Comparison of ENCODE assay signal across 23 cellular contexts in the genomic region with DNA sequence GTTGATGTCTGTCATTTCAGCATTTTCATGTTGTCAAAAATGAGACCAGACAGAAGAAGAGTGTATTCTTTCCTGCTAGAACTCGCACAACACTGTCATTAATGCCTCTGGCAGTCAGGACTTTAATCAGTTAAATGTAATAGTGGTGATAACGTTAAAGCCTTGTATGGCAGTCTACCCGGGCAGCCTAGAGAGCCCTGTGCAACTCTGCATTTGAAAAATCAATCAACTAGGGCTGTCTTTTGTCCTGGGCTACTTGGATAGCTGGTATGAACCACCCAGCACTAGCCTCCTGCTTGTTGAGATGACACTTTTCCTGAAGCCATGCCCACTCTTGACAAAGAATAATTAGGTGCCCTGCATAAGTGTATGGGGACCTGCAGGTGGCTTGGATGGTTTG. TPM values are rescaled to one million over a fixed set of nuclear protein-coding genes. Genes with fewer than 3 reads are reported as not detected.
DNase-seq lines count a peak whose midpoint lies in the region; ATAC-seq, FAIRE-seq and TF ChIP-seq lines count a peak whose summit lies in the region.
"Had no signal": no experiment of that assay in that cellular context is flagged by ENCODE, and none has a peak within 500 bp of the region (broad histone marks: within the 10 kb centered on the region; RNA-seq: fewer than 3 reads in every experiment).

No MANE protein-coding gene starts in this region.

- H4K20me1 ChIP-seq in HepG2 (ENCODE audit: insufficient read depth, low read length): no peaks in the 10 kb centered on the region
- no peaks in the 10 kb centered on the region for H4K20me1 ChIP-seq in neural cell (ENCODE audit: insufficient read depth)
- H4K20me1 ChIP-seq: BLaER1 treated with 17β-estradiol and CSF1 and Interleukin-3, amounts not matched to agents 10 nM and 100 nM had no signal

- no peaks in the 10 kb centered on the region for H3F3A ChIP-seq in neural cell (ENCODE audit: insufficient read depth, low read length, poor library complexity, severe bottlenecking)

- peaks cover 59% of the 10 kb centered on the region for H3K9me3 Mint-ChIP-seq in osteocyte (ENCODE audit: unreplicated experiment)

- no peaks in the 10 kb centered on the region for H3K9me2 ChIP-seq in neural cell (ENCODE audit: insufficient read depth, low read length)

- TF ChIP-seq POLR2A in right lobe of liver (IDR thresholded peaks at IDR 0.05) (no peak), HepG2 (IDR thresholded peaks at IDR 0.05; ENCODE audit: insufficient read depth in 1 of 2, low read depth in 2 of 2, low read length in 2 of 2) (no peak)

- H2AFZ ChIP-seq in HepG2 (ENCODE audit: low read length) (no peak overlapping the region), neural cell (ENCODE audit: low read depth, low read length) (no peak overlapping the region)

- H3K36me3 ChIP-seq in right lobe of liver: no peaks in the 10 kb centered on the region
- no peaks in the 10 kb centered on the region for H3K36me3 ChIP-seq in HepG2 (replicated peaks in 1 of 2; ENCODE audit: control insufficient read depth in 1 of 2, insufficient read depth in 2 of 2, low read length in 2 of 2)
- no peaks in the 10 kb centered on the region for H3K36me3 ChIP-seq in neural cell (ENCODE audit: insufficient read depth, low read length)

- no peak overlapping the region for H3K9ac ChIP-seq in HepG2 (ENCODE audit: insufficient read depth, low read depth, low read length)
- no peak overlapping the region for H3K9ac ChIP-seq in neural cell (ENCODE audit: low read length)
- H3K9ac ChIP-seq: BLaER1 treated with 17β-estradiol and CSF1 and Interleukin-3, amounts not matched to agents 10 nM and 100 nM had no signal

- peaks cover 5% of the 10 kb centered on the region for H3K36me3 Mint-ChIP-seq in osteocyte (ENCODE audit: unreplicated experiment)

- no peak for TF ChIP-seq EP300 in HepG2 (IDR thresholded peaks at IDR 0.05; ENCODE audit: low read depth in 2 of 2, low read length in 2 of 2)
- TF ChIP-seq EP300 in HepG2 (CRISPR knock-in tag; IDR thresholded peaks at IDR 0.05; ENCODE audit: borderline replicate concordance): no peak
- TF ChIP-seq EP300 in neural cell (conservative IDR thresholded peaks at IDR 0.05; ENCODE audit: poor library complexity, severe bottlenecking): peak; percentile 85

- no peak for TF ChIP-seq CTCF in right lobe of liver (IDR thresholded peaks at IDR 0.05)
- no peak for TF ChIP-seq CTCF in HepG2 (CRISPR knock-in tag; IDR thresholded peaks at IDR 0.05)
- no peak for TF ChIP-seq CTCF in neural cell (IDR thresholded peaks at IDR 0.05; ENCODE audit: poor library complexity, severe bottlenecking)
- TF ChIP-seq CTCF in osteocyte (IDR thresholded peaks at IDR 0.05): no peak

- BruUV-seq in HepG2 (replicated peaks; lab: Mats Ljungman, UMichigan): no TSS peak

- H3K79me2 ChIP-seq in HepG2 (ENCODE audit: insufficient read depth, low read length) (peaks cover 21% of the 10 kb centered on the region), neural cell (replicated peaks; ENCODE audit: insufficient read depth, low read length) (no peaks in the 10 kb centered on the region)

- H3K27me3 Mint-ChIP-seq in osteocyte (ENCODE audit: unreplicated experiment): no peaks in the 10 kb centered on the region
- H3K27me3 Mint-ChIP-seq: B cell; CD4-positive, alpha-beta T cell had no signal

- WGBS in right lobe of liver (ENCODE audit: insufficient coverage, low coverage, low lambda C conversion rate, missing lambda C conversion rate): 34% methylated on average over 3 of the region's 3 CpGs
- 23% methylated on average over 3 of the region's 3 CpGs for WGBS in HepG2 (ENCODE audit: low lambda C conversion rate)

- H3K4me3 ChIP-seq in right lobe of liver: no peak overlapping the region
- no peak overlapping the region for H3K4me3 ChIP-seq in HepG2 (replicated peaks in 1 of 3; ENCODE audit: insufficient read depth in 1 of 3, low read depth in 2 of 3, low read length in 3 of 3)
- H3K4me3 ChIP-seq in neural cell (ENCODE audit: low read length): no peak overlapping the region
- H3K4me3 ChIP-seq: A549; BLaER1 treated with 17β-estradiol and CSF1 and Interleukin-3, amounts not matched to agents 10 nM and 100 nM had no signal

- no peak overlapping the region for H3K4me3 Mint-ChIP-seq in osteocyte (ENCODE audit: unreplicated experiment)
- H3K4me3 Mint-ChIP-seq: B cell; CD4-positive, alpha-beta T cell; CD8-positive, alpha-beta T cell had no signal

- DNase-seq in right lobe of liver (no peak), HepG2 (ENCODE audit: low spot score) (no peak), osteocyte (ENCODE audit: extremely low spot score, unreplicated experiment) (peak; percentile 21), NCI-H345 (lab: John Stamatoyannopoulos, UW) (no peak), NCI-H82 (lab: John Stamatoyannopoulos, UW) (no peak)
- DNase-seq: AML-193; Caco-2; Calu3; CD4-positive, alpha-beta T cell; CD8-positive, alpha-beta T cell; DMS79 treated with DMSO at 0.1 percent for 48 hours; GF-D8 had no signal

- in situ Hi-C loops in HepG2 (cut with HindIII; ENCODE audit: extremely low pct_ligation_motif_present, low pct_unique_long_range_greater_than_20kb): no loop called here

- no peak for FAIRE-seq in HepG2 (lab: Jason Lieb, UNC)
- FAIRE-seq: A549, D721Med, G401.6, GM12891, GM19239 had no signal

- peaks cover 0 to 7% (median 0%) of the 10 kb centered on the region in 4 donors for H3K4me1 ChIP-seq in right lobe of liver
- H3K4me1 ChIP-seq in HepG2 (ENCODE audit: insufficient read depth, low read length): no peaks in the 10 kb centered on the region
- H3K4me1 ChIP-seq: A549, Caco-2 had no signal

- POLR2A ChIA-PET in HepG2 (lab: Yijun Ruan, JAX): no interaction called here

- CTCF ChIA-PET in HepG2 (lab: Yijun Ruan, JAX; ENCODE audit: low intra/inter-chr PET ratio, low total read pairs): no interaction called here

- H3K4me2 ChIP-seq in HepG2 (ENCODE audit: low read depth, low read length) (no peak overlapping the region), neural cell (ENCODE audit: low read length) (no peak overlapping the region)
- H3K4me2 ChIP-seq: A549; BLaER1 treated with 17β-estradiol and CSF1 and Interleukin-3, amounts not matched to agents 10 nM and 100 nM had no signal

- H3K27me3 ChIP-seq in right lobe of liver (no peaks in the 10 kb centered on the region), HepG2 (ENCODE audit: control insufficient read depth in 1 of 2, insufficient read depth in 2 of 2, low read length in 2 of 2) (no peaks in the 10 kb centered on the region), neural cell (ENCODE audit: insufficient read depth, low read depth, low read length) (no peaks in the 10 kb centered on the region)
- H3K27me3 ChIP-seq: BLaER1 treated with 17β-estradiol and CSF1 and Interleukin-3, amounts not matched to agents 10 nM and 100 nM had no signal

- peak; percentile 30 to 78 (median 46) for ATAC-seq in right lobe of liver
- no peak for ATAC-seq in HepG2
- ATAC-seq: A549; CD8-positive, alpha-beta T cell had no signal

- no peaks in the 10 kb centered on the region for H3K4me1 Mint-ChIP-seq in osteocyte (ENCODE audit: unreplicated experiment)
- H3K4me1 Mint-ChIP-seq: B cell had no signal

- H3K27ac Mint-ChIP-seq in osteocyte (ENCODE audit: unreplicated experiment): no peak overlapping the region
- H3K27ac Mint-ChIP-seq: B cell; CD4-positive, alpha-beta T cell; CD8-positive, alpha-beta T cell had no signal

- intact Hi-C loops in right lobe of liver (cut with DNase I) (no loop called here), HepG2 (cut with micrococcal nuclease; ENCODE audit: unreplicated experiment) (no loop called here)

- H3K9me3 ChIP-seq in right lobe of liver: peaks cover 0 to 16% (median 4%) of the 10 kb centered on the region in 4 donors
- H3K9me3 ChIP-seq in HepG2 (ENCODE audit: low read length): peaks cover 44% of the 10 kb centered on the region
- H3K9me3 ChIP-seq in neural cell (ENCODE audit: low read length): peaks cover 18% of the 10 kb centered on the region

- H3K27ac ChIP-seq in right lobe of liver (no peak overlapping the region), HepG2 (ENCODE audit: extremely low read length, insufficient read depth, low read length) (no peak overlapping the region), neural cell (ENCODE audit: low read length) (peak overlapping the region; percentile 24)
- H3K27ac ChIP-seq: 22Rv1; A549; BLaER1 treated with 17β-estradiol and CSF1 and Interleukin-3, amounts not matched to agents 10 nM and 100 nM; C4-2B had no signal

- no peak for TF ChIP-seq RAD21 in HepG2 (CRISPR knock-in tag; IDR thresholded peaks at IDR 0.05)
- TF ChIP-seq RAD21 in neural cell (conservative IDR thresholded peaks at IDR 0.05): no peak

TF ChIP-seq in neural cell, 6 proteins besides CTCF, POLR2A, EP300 and RAD21 (continues in another document):
- TF ChIP-seq TAF1 (IDR thresholded peaks at IDR 0.05; ENCODE audit: low read depth) (no peak), POLR2AphosphoS5 (IDR thresholded peaks at IDR 0.05) (peak; percentile 29)

RNA-seq across cellular contexts. Expression of a gene that starts 19.8 kb away (rescaled TPM):
- total RNA-seq in right lobe of liver (10 to 100 TPM; 36.5 to 53.4 (median 42.3) TPM), HepG2 (2016; rRNA removed; fragmentation: Illumina TruSeq; extraction: Trizol) (19.5 and 20.7 TPM in 2 replicates), osteocyte (17.0 and 20.8 TPM in 2 replicates)
- 4.8 and 5.5 TPM in 2 replicates for total RNA-seq in HepG2 (2016; cell fraction: cytosol; rRNA removed; fragmentation: Illumina TruSeq; extraction: Trizol; ENCODE audit: low read depth)
- 19.7 and 23.1 TPM in 2 replicates for total RNA-seq in HepG2 (2016; cell fraction: insoluble cytoplasmic fraction; rRNA removed; fragmentation: Illumina TruSeq; extraction: Trizol)
- total RNA-seq in HepG2 (2016; cell fraction: membrane; rRNA removed; fragmentation: Illumina TruSeq; extraction: Trizol): 5.1 and 5.4 TPM in 2 replicates
- total RNA-seq in HepG2 (2016; cell fraction: nucleus; rRNA removed; fragmentation: Illumina TruSeq; extraction: Trizol): 17.5 and 20.2 TPM in 2 replicates
- polyA plus RNA-seq in HepG2 (2011; rRNA removed) (12.0 and 12.6 TPM in 2 replicates), neural cell (0.94 TPM in 1 of 2 replicates, not detected in the other)
- polyA plus RNA-seq in HepG2 (2011; cell fraction: cytosol; rRNA removed): 16.4 and 22.8 TPM in 2 replicates
- polyA plus RNA-seq in HepG2 (2011; cell fraction: nucleus; rRNA removed): 11.0 and 11.8 TPM in 2 replicates
- 8.0 and 10.5 TPM in 2 replicates for polyA plus RNA-seq in HepG2 (2012)
- polyA plus RNA-seq in HepG2 (2016; cell fraction: cytosol; fragmentation: Illumina TruSeq; extraction: Trizol; ENCODE audit: low read depth): 4.0 and 4.2 TPM in 2 replicates
- 16.3 and 18.9 TPM in 2 replicates for polyA plus RNA-seq in HepG2 (2016; cell fraction: insoluble cytoplasmic fraction; fragmentation: Illumina TruSeq; extraction: Trizol; ENCODE audit: low read depth)
- polyA plus RNA-seq in HepG2 (2016; cell fraction: membrane; fragmentation: Illumina TruSeq; extraction: Trizol; ENCODE audit: low read depth): 4.2 and 4.7 TPM in 2 replicates
- polyA plus RNA-seq in HepG2 (2016; cell fraction: nucleus; fragmentation: Illumina TruSeq; extraction: Trizol; ENCODE audit: insufficient read depth, low read depth): 11.8 and 13.5 TPM in 2 replicates
- 11.9 and 13.9 TPM in 2 replicates for polyA minus RNA-seq in HepG2 (2011; rRNA and poly(A)+ RNA removed; ENCODE audit: low replicate concordance)
- polyA minus RNA-seq in HepG2 (2011; cell fraction: cytosol; rRNA and poly(A)+ RNA removed): 4.1 and 4.6 TPM in 2 replicates
- 30.2 and 31.9 TPM in 2 replicates for polyA minus RNA-seq in HepG2 (2011; cell fraction: nucleus; rRNA and poly(A)+ RNA removed)
- 0.73 and 0.93 TPM in 2 replicates for polyA minus RNA-seq in neural cell
- total RNA-seq: A172 had no signal
